20 cellular contexts compared by ENCODE assay signal in the genomic region with DNA sequence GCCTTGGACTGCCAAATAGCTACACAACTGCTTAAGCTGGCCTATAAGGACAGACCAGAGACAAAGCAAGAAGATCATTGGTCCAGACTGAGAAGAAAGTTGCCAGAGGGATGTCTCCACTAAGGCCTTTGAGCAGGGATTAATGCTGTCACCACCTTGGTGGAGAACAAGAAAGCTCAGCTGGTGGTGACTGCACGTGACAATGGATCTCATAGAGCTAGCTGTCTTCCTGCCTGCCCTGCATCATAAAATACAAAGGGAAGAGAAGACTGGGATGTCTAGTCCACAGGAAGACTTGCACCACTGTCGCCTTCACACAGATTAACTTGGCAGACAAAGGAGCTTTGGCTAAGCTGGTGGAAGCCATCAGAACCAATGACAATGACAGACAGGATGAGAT.
"Had no signal": no experiment of that assay in that cellular context is flagged by ENCODE, and none has a peak within 500 bp of the region (broad histone marks: within the 10 kb centered on the region; RNA-seq: fewer than 3 reads in every experiment).

No MANE protein-coding gene starts in this region.

- H3K27ac ChIP-seq: dorsolateral prefrontal cortex, heart left ventricle, neutrophil, psoas muscle, right lobe of liver, tibial artery, upper lobe of left lung, uterus had no signal

- ATAC-seq: esophagus mucosa; heart left ventricle; left lobe of liver; psoas muscle; right lobe of liver; stimulated activated memory B cell treated with anti-CD40 and anti-IgM and Interleukin-4, amounts not matched to agents 10 μg/mL and 1 μg/mL and 100 μg/mL, for 72 hours had no signal

- H3K4me3 ChIP-seq: dorsolateral prefrontal cortex, heart left ventricle, psoas muscle, right lobe of liver, tibial artery, upper lobe of left lung, uterus had no signal

- H3K36me3 ChIP-seq: heart left ventricle, neutrophil, right lobe of liver, tibial artery, upper lobe of left lung, uterus had no signal

- H3K4me1 ChIP-seq: heart left ventricle, psoas muscle, right lobe of liver, tibial artery, upper lobe of left lung, uterus had no signal

- FAIRE-seq: endometrium, frontal cortex had no signal

- H3K27me3 ChIP-seq: heart left ventricle, neutrophil, right lobe of liver, tibial artery, upper lobe of left lung, uterus had no signal

- DNase-seq: cortex of kidney; dorsolateral prefrontal cortex; effector CD8-positive, alpha-beta T cell; heart left ventricle; hippocampal formation; islet precursor cell; mammary epithelial cell; psoas muscle; retina; right lobe of liver; stimulated activated CD4-positive, alpha-beta T cell treated with anti-CD3 and anti-CD28 coated beads, Interleukin-4, amount 100 ng/mL, for 1 hour; tibial artery; upper lobe of left lung; uterus had no signal

- H3K9me3 ChIP-seq: heart left ventricle, neutrophil, psoas muscle, right lobe of liver, tibial artery, upper lobe of left lung, uterus had no signal
